ENCODE assay signal across 11 cellular contexts in genomic region chr6:111843347-111844147, GRCh38. TPM values are rescaled to one million over a fixed set of nuclear protein-coding genes. Genes with fewer than 3 reads are reported as not detected.
DNase-seq lines count a peak whose midpoint lies in the region; ATAC-seq and TF ChIP-seq lines count a peak whose summit lies in the region.
"Had no signal": no experiment of that assay in that cellular context is flagged by ENCODE, and none has a peak within 500 bp of the region (broad histone marks: within the 10 kb centered on the region; RNA-seq: fewer than 3 reads in every experiment).

No MANE protein-coding gene starts in this region.

- H2AK5ac ChIP-seq in H9 (ENCODE audit: insufficient read length, low read length), result no peak overlapping the region

- H2BK12ac ChIP-seq in H9 (ENCODE audit: insufficient read length, low read depth, low read length), result no peak overlapping the region

- no peaks in the 10 kb centered on the region for H3K79me1 ChIP-seq in H9 (ENCODE audit: insufficient read depth, low read depth, low read length, poor library complexity, severe bottlenecking)

- peaks cover 2% of the 10 kb centered on the region; the same call in 1 of the 2 replicates for H3K79me2 ChIP-seq in H9 (ENCODE audit: insufficient read depth, low read length)

- H3K9me3 Mint-ChIP-seq in memory B cell, result no peaks in the 10 kb centered on the region
- H3K9me3 Mint-ChIP-seq in H9, result no peaks in the 10 kb centered on the region

- H2BK120ac ChIP-seq in H9 (ENCODE audit: low read depth, low read length, poor library complexity, severe bottlenecking), result no peak overlapping the region

- H4K20me1 ChIP-seq in H9 (ENCODE audit: control insufficient read depth, insufficient read depth, insufficient read length), result no peaks in the 10 kb centered on the region

- H3K4ac ChIP-seq in H9 (ENCODE audit: low read depth, low read length), result no peak overlapping the region

- no peak overlapping the region for H2AFZ ChIP-seq in H9 (ENCODE audit: low read length)

- peaks cover 31% of the 10 kb centered on the region for H3K4me1 Mint-ChIP-seq in memory B cell
- H3K4me1 Mint-ChIP-seq in H9, result peaks cover 42 to 43% of the 10 kb centered on the region in 2 experiments

- ATAC-seq in memory B cell (ENCODE audit: low read depth), result peak; percentile 40
- no peak for ATAC-seq in HG03432 (IDR thresholded peaks at IDR 0.05; ENCODE audit: unreplicated experiment)
- no peak for ATAC-seq in HG02840 (IDR thresholded peaks at IDR 0.05; ENCODE audit: low FRiP score, unreplicated experiment)
- ATAC-seq: body of pancreas, left colon had no signal

- no peak overlapping the region for H3T11ph ChIP-seq in H9 (ENCODE audit: low read length)

- no peak overlapping the region for H3K18ac ChIP-seq in H9 (ENCODE audit: insufficient read length, low read depth, low read length)

- no peak overlapping the region for H3K4me3 ChIP-seq in uterus
- H3K4me3 ChIP-seq: body of pancreas had no signal

- DNase-seq in Ammon's horn (ENCODE audit: low spot score) (peak; percentile 46), OCI-M2 (lab: John Stamatoyannopoulos, UW; ENCODE audit: unreplicated experiment) (peak; percentile 62), memory B cell (ENCODE audit: low spot score in 2 of 2) (no peak), uterus (no peak), H9 (no peak)
- peak; percentile 50 for DNase-seq in activated effector memory CD4-positive, alpha-beta T cell treated with Interleukin-2 at 50 U/mL for 16 hours
- DNase-seq: NCI-H2107 had no signal

- TF ChIP-seq CTCF in uterus (IDR thresholded peaks at IDR 0.05) (no peak), H9 (conservative IDR thresholded peaks at IDR 0.05) (no peak)

- H3K27ac ChIP-seq in uterus (no peak overlapping the region), H9 (ENCODE audit: insufficient read length, low read depth, low read length) (no peak overlapping the region)
- H3K27ac ChIP-seq: body of pancreas had no signal

- H3K9ac ChIP-seq in H9 (ENCODE audit: extremely low read depth, insufficient read length, low read length), result no peak overlapping the region

- H3K14ac ChIP-seq in H9 (ENCODE audit: insufficient read depth, low read length), result no peak overlapping the region

- H3K9me3 ChIP-seq in uterus (no peaks in the 10 kb centered on the region), H9 (ENCODE audit: control insufficient read depth, low read depth, low read length) (no peaks in the 10 kb centered on the region)
- H3K9me3 ChIP-seq: body of pancreas had no signal

- no peaks in the 10 kb centered on the region for H3K23me2 ChIP-seq in H9 (ENCODE audit: insufficient read length, low read depth, low read length, poor library complexity, severe bottlenecking)

- intact Hi-C loops in uterus (cut with DNase I; ENCODE audit: low total_unique reads), result no loop called here

- H3K27ac Mint-ChIP-seq in memory B cell (no peak overlapping the region), H9 (no peak overlapping the region)

- H2BK15ac ChIP-seq in H9 (ENCODE audit: low read depth, low read length), result no peak overlapping the region

- no peak overlapping the region for H2BK5ac ChIP-seq in H9 (ENCODE audit: insufficient read length, low read length)

- no peak overlapping the region for H3K56ac ChIP-seq in H9 (ENCODE audit: insufficient read length, low read depth, low read length)

- H3K4me2 ChIP-seq in H9 (ENCODE audit: insufficient read depth, insufficient read length, low read length), result no peak overlapping the region

- no peak for TF ChIP-seq POLR2A in uterus (IDR thresholded peaks at IDR 0.05)

- peaks cover 0 to 6% of the 10 kb centered on the region in 2 donors for H3K4me1 ChIP-seq in uterus
- H3K4me1 ChIP-seq in H9 (ENCODE audit: insufficient read depth, low read length), result peaks cover 24% of the 10 kb centered on the region

- H4K5ac ChIP-seq in H9 (ENCODE audit: insufficient read length, low read depth, low read length), result no peak overlapping the region

- no peak overlapping the region for H4K91ac ChIP-seq in H9 (ENCODE audit: insufficient read length, low read depth, low read length)

- no peaks in the 10 kb centered on the region for H3K36me3 ChIP-seq in uterus

- WGBS in H9 (ENCODE audit: extremely low coverage, insufficient read length, low lambda C conversion rate), result no CpG with 5 or more reads among the region's 7 CpGs

- no peaks in the 10 kb centered on the region for H3K27me3 ChIP-seq in uterus
- H3K27me3 ChIP-seq in H9 (ENCODE audit: insufficient read depth, low read length), result no peaks in the 10 kb centered on the region
- H3K27me3 ChIP-seq: body of pancreas had no signal

- H3K23ac ChIP-seq in H9 (ENCODE audit: insufficient read length, low read depth, low read length), result no peak overlapping the region

- no peak overlapping the region for H3K4me3 Mint-ChIP-seq in memory B cell
- no peak overlapping the region for H3K4me3 Mint-ChIP-seq in H9

- no peak overlapping the region for H4K8ac ChIP-seq in H9 (replicated peaks; ENCODE audit: insufficient read length, low read depth, low read length)

- no peak overlapping the region for H2BK20ac ChIP-seq in H9 (ENCODE audit: low read depth, low read length, poor library complexity, severe bottlenecking)

- H3K27me3 Mint-ChIP-seq in memory B cell (no peaks in the 10 kb centered on the region), H9 (ENCODE audit: low read depth) (no peaks in the 10 kb centered on the region; the same call in 1 of the 2 replicates)

- no peaks in the 10 kb centered on the region for H3K36me3 Mint-ChIP-seq in memory B cell
- 0 out of 7 replicates have a peak, but pooled peaks cover 0 to 3% (median 0%) of the 10 kb centered on the region in 3 experiments for H3K36me3 Mint-ChIP-seq in H9 (ENCODE audit: insufficient read depth in 1 of 3, low read depth in 3 of 3)

RNA-seq across cellular contexts. Expression of gene FYN, which starts 29.7 kb away (rescaled TPM):
- total RNA-seq in uterus, result 100 to 1,000 TPM in 3 of 4 donors, 10 to 100 TPM in 1; 50.7 to 208 (median 135) TPM
- 63.3 and 64.8 TPM in 2 replicates for total RNA-seq in H9 (2021)

Comparison
In these comparisons a context has a peak if more than half of its experiments do, and no peak if none do; other contexts are left out.
1. DNase-seq: peak in Ammon's horn (single experiment), OCI-M2 (single experiment) and activated effector memory CD4-positive, alpha-beta T cell treated with Interleukin-2 at 50 U/mL for 16 hours (single experiment); none in memory B cell (0 of 2), uterus (0 of 2) and H9 (single experiment).